Comparison of ENCODE assay signal across 16 cellular contexts in genomic region chr1:21644906-21645305, GRCh38. TPM values are rescaled to one million over a fixed set of nuclear protein-coding genes. Genes with fewer than 3 reads are reported as not detected.
"Had no signal": no experiment of that assay in that cellular context is flagged by ENCODE, and none has a peak within 500 bp of the region (broad histone marks: within the 10 kb centered on the region; RNA-seq: fewer than 3 reads in every experiment).

No MANE protein-coding gene starts in this region.

- H3K36me3 ChIP-seq: MG63, SJCRH30 had no signal

- H3K27ac ChIP-seq: RWPE1, SJCRH30 had no signal

- H3K9me3 ChIP-seq: MG63, SJCRH30 had no signal

- H3K4me3 ChIP-seq: MG63, SJCRH30 had no signal

- H3K27me3 ChIP-seq: MG63, SJCRH30 had no signal

- DNase-seq: KBM-7, MG63, NCI-H1105 treated with DMSO at 0.1 percent for 48 hours, NCI-H1417 treated with DMSO at 0.1 percent for 48 hours, NCI-H146, NCI-H1694 treated with DMSO at 0.1 percent for 48 hours, NCI-H1930, NCI-H2107, NCI-H2227 treated with DMSO at 0.1 percent for 48 hours, NCI-H524 treated with DMSO at 0.1 percent for 48 hours, NCI-H774, SHP77 treated with DMSO at 0.1 percent for 48 hours, SJCRH30, T-helper 1 cell had no signal

RNA-seq across cellular contexts. Expression of gene RAP1GAP, which starts 24.3 kb away (rescaled TPM):
- polyA plus RNA-seq: IgD-negative memory B cell had no signal
